In genomic region chr6:145075425-145075824, GRCh38 we compare ENCODE assay signal across 20 cellular contexts.
DNase-seq lines count a peak whose midpoint lies in the region; ATAC-seq and TF ChIP-seq lines count a peak whose summit lies in the region.
"Had no signal": no experiment of that assay in that cellular context is flagged by ENCODE, and none has a peak within 500 bp of the region (broad histone marks: within the 10 kb centered on the region; RNA-seq: fewer than 3 reads in every experiment).

No MANE protein-coding gene starts in this region.

- TF ChIP-seq CTCF in GM12872 (IDR thresholded peaks at IDR 0.05; ENCODE audit: insufficient read depth, low read depth, low read length) (0 out of 3 replicates have a peak, but pooled peaks have one; percentile 15), epithelial cell of esophagus (IDR thresholded peaks at IDR 0.05; ENCODE audit: insufficient read depth, low read depth, low read length, missing control alignments) (no peak)

- DNase-seq in NOMO-1 treated with dmso at 0.1 percent for 144 hours (lab: John Stamatoyannopoulos, UW; ENCODE audit: unreplicated experiment) (peak; percentile 5), epithelial cell of esophagus (ENCODE audit: low read depth) (peak; percentile 14), left ventricle myocardium superior (no peak), RPMI8226 (no peak)
- DNase-seq in stimulated activated CD8-positive, alpha-beta memory T cell treated with anti-CD3 and anti-CD28 coated beads, Interleukin-4, amount 100 ng/mL, for 48 hours = no peak
- DNase-seq in NK-92 treated with Interleukin-12 subunit alpha and Interleukin-12 subunit beta, amount 100 ng/mL, for 24 hours (lab: John Stamatoyannopoulos, UW) = no peak
- DNase-seq: activated CD4-positive, CD25-positive, alpha-beta regulatory T cell; activated CD8-positive, alpha-beta memory T cell treated with anti-CD3 and anti-CD28 coated beads for 24 hours; activated naive CD8-positive, alpha-beta T cell treated with anti-CD3 and anti-CD28 coated beads for 36 hours; body of pancreas; CD4-positive, CD25-positive, alpha-beta regulatory T cell; left colon; NCI-H1417; NCI-H774; stimulated activated naive CD4-positive, alpha-beta T cell treated with Interleukin-2 at 50 U/mL for 16 hours; transverse colon had no signal

- intact Hi-C loops in left ventricle myocardium superior (cut with micrococcal nuclease) = no loop called here

- ATAC-seq in HG03354 (IDR thresholded peaks at IDR 0.05; ENCODE audit: poor library complexity, severe bottlenecking, unreplicated experiment) (peak; percentile 46), left ventricle myocardium superior (no peak)
- ATAC-seq: body of pancreas, esophagus mucosa, GM23338, left colon had no signal

- no peak overlapping the region for H3K4me3 ChIP-seq in epithelial cell of esophagus (ENCODE audit: low read length)
- H3K4me3 ChIP-seq: body of pancreas, GM23338, transverse colon had no signal

Comparison
In these comparisons a context has a peak if more than half of its experiments do, and no peak if none do; other contexts are left out.
1. DNase-seq: peak in NOMO-1 treated with dmso at 0.1 percent for 144 hours (single experiment) and epithelial cell of esophagus (single experiment); none in left ventricle myocardium superior (single experiment), RPMI8226 (single experiment), stimulated activated CD8-positive, alpha-beta memory T cell treated with anti-CD3 and anti-CD28 coated beads, Interleukin-4, amount 100 ng/mL, for 48 hours (single experiment) and NK-92 treated with Interleukin-12 subunit alpha and Interleukin-12 subunit beta, amount 100 ng/mL, for 24 hours (single experiment).